ENCODE assay signal across 9 cellular contexts in the genomic region with DNA sequence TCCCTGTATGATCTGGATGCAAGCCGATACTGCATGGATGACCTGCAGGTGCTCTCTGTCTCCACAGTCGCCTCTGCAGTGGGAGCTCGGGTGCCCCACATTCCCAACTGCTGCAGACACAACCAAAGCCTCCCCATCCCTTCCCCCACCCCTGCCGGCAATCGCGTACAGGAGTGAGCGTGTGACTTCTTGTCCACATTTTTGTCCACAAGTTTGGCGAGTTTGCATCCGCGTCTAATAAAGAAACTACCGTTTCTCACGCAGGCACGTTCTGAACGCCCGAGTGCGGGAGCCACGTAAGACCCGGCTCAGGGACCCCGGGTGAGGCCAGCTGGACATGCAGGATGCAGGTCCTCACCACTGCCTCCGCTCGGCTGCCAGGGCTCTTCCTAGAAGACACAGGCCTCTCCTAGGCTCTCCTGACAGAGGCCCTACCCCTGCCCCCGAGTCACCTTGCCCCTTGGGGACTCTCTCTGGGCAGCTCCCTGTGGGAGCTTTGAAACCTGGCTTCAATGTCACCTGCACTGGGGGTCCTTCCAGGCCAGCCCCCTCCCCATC. TPM values are rescaled to one million over a fixed set of nuclear protein-coding genes. Genes with fewer than 3 reads are reported as not detected.
DNase-seq lines count a peak whose midpoint lies in the region; ATAC-seq and TF ChIP-seq lines count a peak whose summit lies in the region.
"Not testable (repeated sequence)": the region's sequence is repeated elsewhere in the genome, so short reads cannot be mapped to it uniquely, and the experiment has no call there.
"Had no signal": no experiment of that assay in that cellular context is flagged by ENCODE, and none has a peak within 500 bp of the region (broad histone marks: within the 10 kb centered on the region; RNA-seq: fewer than 3 reads in every experiment).

No MANE protein-coding gene starts in this region.

- not testable (repeated sequence) for H3K9ac ChIP-seq in HCT116 (ENCODE audit: low read length)

- CTCF ChIA-PET in HCT116 (lab: Charles Lee), result not testable (repeated sequence)

- not testable (repeated sequence) for TF ChIP-seq POLR2A in HCT116 (IDR thresholded peaks at IDR 0.05; ENCODE audit: borderline replicate concordance, extremely low read depth, insufficient read depth, insufficient read length); gastroesophageal sphincter (IDR thresholded peaks at IDR 0.05); ovary (IDR thresholded peaks at IDR 0.05)

- not testable (repeated sequence) for TF ChIP-seq EP300 in gastroesophageal sphincter (IDR thresholded peaks at IDR 0.05); ovary (IDR thresholded peaks at IDR 0.05)

- H3K27ac ChIP-seq in HCT116 (ENCODE audit: low read depth, low read length), result 0 out of 2 replicates have a peak overlapping the region, but pooled peaks have one; percentile 22
- peak overlapping the region in 3 of 4 donors; percentile 74 to 79 (median 75) for H3K27ac ChIP-seq in gastroesophageal sphincter
- H3K27ac ChIP-seq in ovary, result peak overlapping the region in 1 of 2 donors; percentile 5
- peak overlapping the region in 11 of 21 experiments; percentile 6 to 68 (median 45) for H3K27ac ChIP-seq in skin epidermis

- intact Hi-C loops in HCT116 (cut with micrococcal nuclease), result not testable (repeated sequence)
- intact Hi-C loops in ovary (cut with DNase I), result loop anchor here in 1 of 4 donors (10.0 kb wide), 1 partner anchor 55 kb away; no protein-coding TSS in a partner anchor

- H3K4me3 Mint-ChIP-seq in activated T-cell treated with anti-CD3 and anti-CD28 coated beads, Interleukin-2, amount 50 U/mL, for 24 hours, result not testable (repeated sequence)
- peak overlapping the region; percentile 60 for H3K4me3 Mint-ChIP-seq in type B pancreatic cell

- BruUV-seq in HCT116 (replicated peaks; lab: Mats Ljungman, UMichigan), result not testable (repeated sequence)

- H3K4me1 ChIP-seq in HCT116 (ENCODE audit: control insufficient read depth in 1 of 2, insufficient read depth in 2 of 2, low read length in 2 of 2) (peaks cover 11 to 29% of the 10 kb centered on the region in 2 experiments), gastroesophageal sphincter (peaks cover 0 to 79% (median 39%) of the 10 kb centered on the region in 3 donors), ovary (ENCODE audit: insufficient read depth) (peaks cover 19% of the 10 kb centered on the region)

- not testable (repeated sequence) for TF ChIP-seq RAD21 in HCT116 (IDR thresholded peaks at IDR 0.05; ENCODE audit: low read depth)

- 27 to 47% methylated on average over 3 to 14 of the region's 22 CpGs for WGBS in gastroesophageal sphincter (ENCODE audit: low coverage in 1 of 2), 2 donors
- WGBS in ovary, 3 donors, result 39 to 44% (median 40%) methylated on average over 20 to 22 of the region's 22 CpGs

- H3K79me2 ChIP-seq in HCT116 (ENCODE audit: insufficient read depth, low read length), result peaks cover 30% of the 10 kb centered on the region; the same call in 1 of the 2 replicates

- DNase-seq in AG10803 (ENCODE audit: low read depth) (peak; percentile 61), epithelial cell of esophagus (ENCODE audit: low read depth) (peak; percentile 44), ovary (peak in 1 of 5 donors; percentile 39)
- DNase-seq in HCT116 (ENCODE audit: low read depth, low spot score); activated T-cell treated with anti-CD3 and anti-CD28 coated beads, Interleukin-2, amount 50 U/mL, for 24 hours; type B pancreatic cell (ENCODE audit: extremely low spot score, unreplicated experiment): not testable (repeated sequence)

- not testable (repeated sequence) for H2AFZ ChIP-seq in HCT116 (ENCODE audit: low read depth, low read length, poor library complexity, severe bottlenecking)

- not testable (repeated sequence) for H3K36me3 Mint-ChIP-seq in activated T-cell treated with anti-CD3 and anti-CD28 coated beads, Interleukin-2, amount 50 U/mL, for 24 hours (ENCODE audit: low read depth); type B pancreatic cell

- POLR2A ChIA-PET in HCT116 (lab: Charles Lee), result not testable (repeated sequence)

- not testable (repeated sequence) for H3K36me3 ChIP-seq in HCT116 (ENCODE audit: control insufficient read depth in 1 of 2, insufficient read depth in 2 of 2, low read length in 2 of 2); gastroesophageal sphincter; ovary

- RAD21 ChIA-PET in HCT116 (lab: Charles Lee; ENCODE audit: low non-redundant PET in 1 of 2, low total read pairs in 2 of 2, uncharacterized antibody in 2 of 2, unreplicated experiment in 2 of 2), result not testable (repeated sequence)

- not testable (repeated sequence) for H4K20me1 ChIP-seq in HCT116 (ENCODE audit: insufficient read depth)

- H3K27me3 Mint-ChIP-seq in activated T-cell treated with anti-CD3 and anti-CD28 coated beads, Interleukin-2, amount 50 U/mL, for 24 hours; type B pancreatic cell: not testable (repeated sequence)

- H3K4me1 Mint-ChIP-seq in activated T-cell treated with anti-CD3 and anti-CD28 coated beads, Interleukin-2, amount 50 U/mL, for 24 hours (ENCODE audit: low read depth), result peaks cover 26% of the 10 kb centered on the region
- not testable (repeated sequence) for H3K4me1 Mint-ChIP-seq in type B pancreatic cell (ENCODE audit: unreplicated experiment)

- not testable (repeated sequence) for H3K9me3 Mint-ChIP-seq in activated T-cell treated with anti-CD3 and anti-CD28 coated beads, Interleukin-2, amount 50 U/mL, for 24 hours; type B pancreatic cell

- peak overlapping the region; percentile 55 for H3K27ac Mint-ChIP-seq in activated T-cell treated with anti-CD3 and anti-CD28 coated beads, Interleukin-2, amount 50 U/mL, for 24 hours
- peak overlapping the region; percentile 72 for H3K27ac Mint-ChIP-seq in type B pancreatic cell

- H3K9me2 ChIP-seq in HCT116 (ENCODE audit: insufficient read depth), result not testable (repeated sequence)

- peak overlapping the region; percentile 78; the same call in 1 of the 2 replicates for H3K4me2 ChIP-seq in HCT116 (ENCODE audit: low read length)

- not testable (repeated sequence) for TF ChIP-seq CTCF in AG10803 (conservative IDR thresholded peaks at IDR 0.05; ENCODE audit: low read length); HCT116 (IDR thresholded peaks at IDR 0.05 in 2 of 3, conservative IDR thresholded peaks at IDR 0.05 in 1 of 3; ENCODE audit: borderline replicate concordance in 1 of 3, insufficient read depth in 1 of 3, low read depth in 2 of 3, low read length in 2 of 3); epithelial cell of esophagus (IDR thresholded peaks at IDR 0.05; ENCODE audit: insufficient read depth, low read depth, low read length, missing control alignments); gastroesophageal sphincter (IDR thresholded peaks at IDR 0.05); ovary (IDR thresholded peaks at IDR 0.05); type B pancreatic cell (conservative IDR thresholded peaks at IDR 0.05)

- not testable (repeated sequence) for ATAC-seq in HCT116, gastroesophageal sphincter

- not testable (repeated sequence) for H3K27me3 ChIP-seq in HCT116 (ENCODE audit: insufficient read depth, low read length); gastroesophageal sphincter; ovary

- not testable (repeated sequence) for H3K9me3 ChIP-seq in HCT116 (ENCODE audit: control insufficient read depth in 1 of 2, insufficient read depth in 1 of 2, low read depth in 1 of 2, low read length in 2 of 2); gastroesophageal sphincter; ovary

- H3K4me3 ChIP-seq in AG10803 (ENCODE audit: low read length) (peak overlapping the region; percentile 9; the same call in 1 of the 2 replicates), gastroesophageal sphincter (peak overlapping the region in 1 of 2 donors; percentile 6), ovary (peak overlapping the region; percentile 8)
- H3K4me3 ChIP-seq in HCT116 (replicated peaks in 1 of 2; ENCODE audit: low read depth in 1 of 2, low read length in 2 of 2); epithelial cell of esophagus (ENCODE audit: low read length); skin epidermis: not testable (repeated sequence)

RNA-seq across cellular contexts. Expression of a gene that starts 5.7 kb away (rescaled TPM):
- 137 TPM for total RNA-seq in HCT116 (2021; ENCODE audit: unreplicated experiment)
- polyA plus RNA-seq in HCT116 (2012), result 109 and 142 TPM in 2 replicates
- 100 to 1,000 TPM; 181 to 492 (median 352) TPM for total RNA-seq in gastroesophageal sphincter
- 100 to 1,000 TPM in 6 of 7 donors, 10 to 100 TPM in 1; 78.8 to 203 (median 145) TPM for total RNA-seq in ovary
- 100 to 1,000 TPM in 1 of 2 donors, 1 to 10 TPM in 1; 8.7 to 113 TPM for polyA plus RNA-seq in ovary
- 76.2 and 131 TPM in 2 replicates for total RNA-seq in type B pancreatic cell (ENCODE audit: low replicate concordance)

RNA-seq across cellular contexts. Expression of a gene that starts 18.5 kb away (rescaled TPM):
- 44.9 TPM for total RNA-seq in HCT116 (2021; ENCODE audit: unreplicated experiment)
- polyA plus RNA-seq in HCT116 (2012), result 43.9 and 46.7 TPM in 2 replicates
- total RNA-seq in gastroesophageal sphincter, result 1 to 10 TPM in 1 of 4 donors, under 1 TPM in 1, not detected in 2; 0.39 to 1.0 TPM
- under 1 TPM in 2 of 7 donors, not detected in 5; 0.12 to 0.80 TPM for total RNA-seq in ovary
- polyA plus RNA-seq in ovary, result under 1 TPM; 0.19 to 0.50 TPM
- 7.4 and 9.9 TPM in 2 replicates for total RNA-seq in type B pancreatic cell (ENCODE audit: low replicate concordance)
- total RNA-seq: CD4-positive, CD25-positive, alpha-beta regulatory T cell had no signal

RNA-seq across cellular contexts. Expression of a gene that starts 25.6 kb away (rescaled TPM):
- 160 TPM for total RNA-seq in HCT116 (2021; ENCODE audit: unreplicated experiment)
- polyA plus RNA-seq in HCT116 (2012), result 125 and 134 TPM in 2 replicates
- total RNA-seq in gastroesophageal sphincter, result 10 to 100 TPM; 36.3 to 70.1 (median 56.3) TPM
- total RNA-seq in ovary, result 10 to 100 TPM; 20.5 to 68.0 (median 48.0) TPM
- 10 to 100 TPM; 13.3 to 26.3 TPM for polyA plus RNA-seq in ovary
- total RNA-seq in type B pancreatic cell (ENCODE audit: low replicate concordance), result 71.0 and 81.6 TPM in 2 replicates
